Comparison of ENCODE assay signal across 7 cellular contexts in the genomic region with DNA sequence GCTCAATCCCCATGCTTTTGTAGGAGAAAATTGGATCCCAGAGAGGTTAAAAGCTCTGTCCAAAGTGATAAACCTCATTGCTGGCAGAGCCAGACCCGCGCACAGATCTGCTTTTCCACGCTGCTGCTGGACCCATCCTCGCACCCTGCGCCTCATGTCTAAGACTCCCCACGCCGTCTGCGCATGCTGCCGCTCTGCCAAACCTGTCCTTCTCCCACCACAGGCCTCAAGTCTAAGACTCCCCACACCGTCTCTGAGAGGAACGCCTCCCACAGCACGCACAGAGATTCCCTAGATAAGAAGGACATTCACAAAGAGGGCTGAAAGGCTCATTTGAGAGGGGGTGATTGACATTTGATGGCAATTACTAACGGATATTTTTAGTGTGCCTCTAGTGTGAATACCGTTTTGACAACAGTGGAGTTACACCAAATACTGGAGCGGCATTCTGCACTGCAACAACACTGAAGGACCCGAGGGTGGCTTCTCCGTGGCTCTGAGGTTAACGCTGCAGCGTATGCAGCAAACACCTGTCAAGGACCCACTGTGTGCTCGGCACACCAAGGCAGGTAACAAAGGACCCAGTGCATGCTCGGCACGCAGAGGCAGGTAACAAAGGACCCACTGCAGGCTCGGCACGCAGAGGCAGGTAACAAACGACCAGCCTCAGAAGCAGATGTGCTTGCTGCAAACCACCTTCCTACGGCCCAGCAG.
DNase-seq lines count a peak whose midpoint lies in the region; ATAC-seq, FAIRE-seq and TF ChIP-seq lines count a peak whose summit lies in the region.

No MANE protein-coding gene starts in this region.

- H3K4me2 ChIP-seq in keratinocyte (ENCODE audit: control insufficient read depth, extremely low read depth, insufficient read depth, low read depth, low read length) = no peak overlapping the region

- H3K9me1 ChIP-seq in keratinocyte (ENCODE audit: control insufficient read depth, extremely low read depth, insufficient read depth, low read length) = no peaks in the 10 kb centered on the region

- no peak for DNase-seq in activated naive CD8-positive, alpha-beta T cell treated with anti-CD3 and anti-CD28 coated beads for 36 hours
- DNase-seq in keratinocyte (ENCODE audit: low read depth, low spot score) = no peak
- no peak for DNase-seq in globus pallidus (ENCODE audit: low spot score)
- DNase-seq in superior temporal gyrus (ENCODE audit: extremely low spot score) = no peak
- no peak for DNase-seq in frontal cortex (ENCODE audit: low spot score in 2 of 2)

- H3K36me3 Mint-ChIP-seq in activated naive CD8-positive, alpha-beta T cell treated with anti-CD3 and anti-CD28 coated beads for 36 hours = no peaks in the 10 kb centered on the region

- H2AFZ ChIP-seq in keratinocyte (ENCODE audit: control insufficient read depth, low read length) = peak overlapping the region; percentile 54

- TF ChIP-seq CTCF in keratinocyte (optimal IDR thresholded peaks at IDR 0.05 in 1 of 3, IDR thresholded peaks at IDR 0.05 in 1 of 3, conservative IDR thresholded peaks at IDR 0.05 in 1 of 3; ENCODE audit: extremely low read depth in 1 of 3, insufficient read depth in 2 of 3, low read length in 3 of 3) = no peak

- H3K9ac ChIP-seq in keratinocyte (ENCODE audit: control insufficient read depth, extremely low read depth, insufficient read depth, low read length) (no peak overlapping the region), stomach smooth muscle (ENCODE audit: low read length in 2 of 2) (peak overlapping the region; percentile 69 to 71)

- dilution Hi-C loops in keratinocyte (cut with MboI; ENCODE audit: extremely low pct_ligation_motif_present, low sequenced_read_pairs) = no loop called here

- H3K27ac Mint-ChIP-seq in activated naive CD8-positive, alpha-beta T cell treated with anti-CD3 and anti-CD28 coated beads for 36 hours = peak overlapping the region; percentile 74

- H4K20me1 ChIP-seq in keratinocyte (ENCODE audit: control insufficient read depth, extremely low read depth, insufficient read depth, low read length) = no peaks in the 10 kb centered on the region

- H3K36me3 ChIP-seq in keratinocyte (ENCODE audit: control insufficient read depth in 2 of 2, extremely low read depth in 1 of 2, insufficient read depth in 2 of 2, low read length in 2 of 2) (no peaks in the 10 kb centered on the region), stomach smooth muscle (ENCODE audit: control insufficient read depth in 2 of 2, insufficient read depth in 2 of 2, low read length in 2 of 2) (no peaks in the 10 kb centered on the region)

- H3K27me3 ChIP-seq in keratinocyte (ENCODE audit: control insufficient read depth, extremely low read depth, insufficient read depth, low read length) = no peaks in the 10 kb centered on the region
- peaks cover 5 to 8% of the 10 kb centered on the region in 2 donors for H3K27me3 ChIP-seq in stomach smooth muscle (ENCODE audit: control insufficient read depth in 1 of 2, insufficient read depth in 2 of 2, low read length in 2 of 2)

- H3K4me1 ChIP-seq in keratinocyte (ENCODE audit: control insufficient read depth, extremely low read depth, insufficient read depth, low read length) (no peaks in the 10 kb centered on the region), stomach smooth muscle (ENCODE audit: control insufficient read depth, insufficient read depth, low read length) (peaks cover 11% of the 10 kb centered on the region)

- no peak overlapping the region for H3K27ac ChIP-seq in keratinocyte (ENCODE audit: control insufficient read depth, insufficient read depth, low read length)
- no peak overlapping the region for H3K27ac ChIP-seq in stomach smooth muscle (ENCODE audit: low read length)

- H3K27me3 Mint-ChIP-seq in activated naive CD8-positive, alpha-beta T cell treated with anti-CD3 and anti-CD28 coated beads for 36 hours = peaks cover 4% of the 10 kb centered on the region

- FAIRE-seq in keratinocyte (lab: Jason Lieb, UNC) (no peak), frontal cortex (lab: Jason Lieb, UNC) (no peak)

- H3K4me3 ChIP-seq in keratinocyte (ENCODE audit: control insufficient read depth in 2 of 3, extremely low read depth in 1 of 3, insufficient read depth in 2 of 3, low read depth in 1 of 3, low read length in 3 of 3) (no peak overlapping the region), stomach smooth muscle (ENCODE audit: low read length in 2 of 2) (peak overlapping the region; percentile 86 to 90)

- H3K9me3 Mint-ChIP-seq in activated naive CD8-positive, alpha-beta T cell treated with anti-CD3 and anti-CD28 coated beads for 36 hours = no peaks in the 10 kb centered on the region

- H3K4me1 Mint-ChIP-seq in activated naive CD8-positive, alpha-beta T cell treated with anti-CD3 and anti-CD28 coated beads for 36 hours = peaks cover 22% of the 10 kb centered on the region

- H3K79me2 ChIP-seq in keratinocyte (ENCODE audit: control insufficient read depth, insufficient read depth, low read length) = no peaks in the 10 kb centered on the region

- H3K9me3 ChIP-seq in keratinocyte (ENCODE audit: control insufficient read depth, low read depth, low read length) (peaks cover 10% of the 10 kb centered on the region), stomach smooth muscle (ENCODE audit: control insufficient read depth in 2 of 2, low read length in 2 of 2) (no peaks in the 10 kb centered on the region)

- H3K4me3 Mint-ChIP-seq in activated naive CD8-positive, alpha-beta T cell treated with anti-CD3 and anti-CD28 coated beads for 36 hours = peak overlapping the region; percentile 81

- ATAC-seq in HG02678 (IDR thresholded peaks at IDR 0.05; ENCODE audit: unreplicated experiment) = peak; percentile 8

Comparison
In these comparisons a context has a peak if more than half of its experiments do, and no peak if none do; other contexts are left out.
1. H3K4me3 ChIP-seq: peak in stomach smooth muscle (2 of 2); none in keratinocyte (0 of 3).